ENCODE assay signal across 1 cellular context in the genomic region with DNA sequence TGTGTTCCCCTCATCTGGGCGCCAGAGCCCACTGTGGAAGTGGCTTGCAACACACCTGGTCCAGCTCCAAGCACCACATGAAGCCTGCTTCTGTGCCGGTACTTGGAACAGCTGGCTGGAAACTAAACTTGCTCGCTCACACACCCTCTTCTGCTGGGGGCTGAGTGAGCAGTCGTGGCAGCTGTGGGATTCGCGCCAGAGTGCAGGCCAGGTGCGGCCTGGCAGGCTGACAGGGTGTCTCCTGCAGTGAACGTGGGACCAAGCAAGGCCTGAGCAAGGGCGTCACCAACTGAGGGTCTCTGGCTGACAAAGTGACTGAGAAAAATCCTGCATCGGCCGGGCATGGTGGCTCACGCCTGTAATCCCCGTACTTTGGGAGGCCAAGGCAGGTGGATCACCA.
TF ChIP-seq lines count a peak whose summit lies in the region.

No MANE protein-coding gene starts in this region.

TF ChIP-seq in H1, 55 proteins besides CTCF, POLR2A, EP300 and RAD21:
- no peak for TF ChIP-seq ZNF274 (IDR thresholded peaks at IDR 0.05; ENCODE audit: borderline replicate concordance, extremely low read depth, low read length)
- TF ChIP-seq BACH1 (IDR thresholded peaks at IDR 0.05; ENCODE audit: low read length) = no peak
- no peak for TF ChIP-seq NANOG (IDR thresholded peaks at IDR 0.05; ENCODE audit: insufficient read depth, low read depth, low read length, poor library complexity, severe bottlenecking)
- no peak for TF ChIP-seq BRCA1 (IDR thresholded peaks at IDR 0.05; ENCODE audit: low read depth, low read length)
- TF ChIP-seq TBP (IDR thresholded peaks at IDR 0.05; ENCODE audit: low read depth, low read length) = no peak
- TF ChIP-seq RFX5 (IDR thresholded peaks at IDR 0.05; ENCODE audit: borderline replicate concordance, low read depth, low read length) = no peak
- TF ChIP-seq RXRA (IDR thresholded peaks at IDR 0.05; ENCODE audit: insufficient read depth, low read depth, low read length) = no peak
- TF ChIP-seq FOSL1 (IDR thresholded peaks at IDR 0.05; ENCODE audit: insufficient read depth, low read depth, low read length) = no peak
